In the genomic region with DNA sequence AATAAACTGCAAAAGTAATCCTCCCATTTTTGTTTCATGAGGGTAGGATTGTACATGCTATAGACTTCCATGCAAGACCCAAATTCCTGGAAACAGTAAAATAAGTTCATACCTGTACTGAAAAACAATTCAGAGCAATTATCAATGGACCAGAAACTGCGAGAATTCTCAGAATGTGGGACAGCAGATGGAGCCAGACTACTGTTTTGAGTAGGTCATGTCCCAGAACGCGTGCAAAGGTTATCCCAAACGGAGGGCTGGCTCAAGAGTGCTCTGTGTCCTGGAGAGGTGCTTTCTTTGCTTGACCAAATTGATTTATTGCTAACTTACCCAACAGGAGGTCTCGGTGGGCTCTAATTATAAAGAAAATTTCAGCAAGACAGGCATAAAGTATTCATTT, we compare ENCODE assay signal across 13 cellular contexts. TPM values are rescaled to one million over a fixed set of nuclear protein-coding genes. Genes with fewer than 3 reads are reported as not detected.
DNase-seq lines count a peak whose midpoint lies in the region; ATAC-seq, FAIRE-seq and TF ChIP-seq lines count a peak whose summit lies in the region.
"Had no signal": no experiment of that assay in that cellular context is flagged by ENCODE, and none has a peak within 500 bp of the region (broad histone marks: within the 10 kb centered on the region; RNA-seq: fewer than 3 reads in every experiment).

No MANE protein-coding gene starts in this region.

- WGBS in K562 (ENCODE audit: insufficient coverage, low coverage, missing lambda C conversion rate): 11% methylated on average over 5 of the region's 5 CpGs
- WGBS in suprapubic skin: 32% methylated on average over 5 of the region's 5 CpGs

- POLR2A ChIA-PET in K562 (lab: Yijun Ruan, JAX): no interaction called here

- H3K9me3 ChIP-seq in K562 (replicated peaks; ENCODE audit: control insufficient read depth, insufficient read depth, low read depth, low read length) (no peaks in the 10 kb centered on the region), suprapubic skin (no peaks in the 10 kb centered on the region)

- no peak overlapping the region for H3K9ac ChIP-seq in K562 (ENCODE audit: insufficient read depth in 1 of 2, low read depth in 2 of 2, low read length in 2 of 2)
- H3K9ac ChIP-seq: KMS-11 had no signal

- H3K27me3 ChIP-seq in H7 (ENCODE audit: control insufficient read depth, insufficient read depth, low read length) (no peaks in the 10 kb centered on the region), K562 (ENCODE audit: control insufficient read depth in 2 of 2, insufficient read depth in 2 of 2, low read length in 2 of 2) (no peaks in the 10 kb centered on the region), suprapubic skin (no peaks in the 10 kb centered on the region)

- TF ChIP-seq CTCF in C4-2B (conservative IDR thresholded peaks at IDR 0.05): peak; percentile 39
- peak; percentile 20 to 41 (median 32); a peak in 3 of 6 replicates for TF ChIP-seq CTCF in K562 (IDR thresholded peaks at IDR 0.05 in 2 of 3, conservative IDR thresholded peaks at IDR 0.05 in 1 of 3; ENCODE audit: insufficient read depth in 2 of 3, low read depth in 1 of 3, low read length in 3 of 3)
- TF ChIP-seq CTCF in suprapubic skin (IDR thresholded peaks at IDR 0.05): no peak

- BruUV-seq in K562 (replicated peaks; lab: Mats Ljungman, UMichigan): no TSS peak

- no peak overlapping the region for H3K4me2 ChIP-seq in K562 (ENCODE audit: insufficient read depth, low read length)
- H3K4me2 ChIP-seq: KMS-11 had no signal

- H3K36me3 ChIP-seq in H7 (replicated peaks; ENCODE audit: control insufficient read depth, insufficient read depth, low read length): no peaks in the 10 kb centered on the region
- no peaks in the 10 kb centered on the region for H3K36me3 ChIP-seq in K562 (ENCODE audit: control insufficient read depth, insufficient read depth, low read length)
- H3K36me3 ChIP-seq in suprapubic skin: no peaks in the 10 kb centered on the region

- no peaks in the 10 kb centered on the region for H4K20me1 ChIP-seq in K562 (replicated peaks; ENCODE audit: control insufficient read depth, insufficient read depth, low read length)

- TF ChIP-seq EP300 in K562 (IDR thresholded peaks at IDR 0.05; ENCODE audit: low read length) (no peak), suprapubic skin (IDR thresholded peaks at IDR 0.05) (no peak)

- ATAC-seq in K562: peak; percentile 39; the same call in 1 of the 3 replicates
- ATAC-seq: naive thymus-derived CD4-positive, alpha-beta T cell had no signal

- H3K4me1 ChIP-seq in K562 (replicated peaks in 1 of 2; ENCODE audit: control insufficient read depth in 2 of 2, insufficient read depth in 2 of 2, low read length in 2 of 2) (no peaks in the 10 kb centered on the region), suprapubic skin (peaks cover 5% of the 10 kb centered on the region)

- H3K27ac ChIP-seq in C4-2B (no peak overlapping the region), K562 (ENCODE audit: extremely low read depth, low read depth, low read length) (no peak overlapping the region), suprapubic skin (no peak overlapping the region)
- H3K27ac ChIP-seq: KMS-11 had no signal

- no peak for FAIRE-seq in K562 (lab: Jason Lieb, UNC)

- H3K9me1 ChIP-seq in K562 (ENCODE audit: control insufficient read depth, insufficient read depth, low read length): no peaks in the 10 kb centered on the region

- DNase-seq in H7 (peak; percentile 10), K562 (ENCODE audit: extremely low read depth in 1 of 4, low spot score in 3 of 4) (peak; percentile 5 to 26 (median 6)), medulla oblongata (ENCODE audit: extremely low spot score) (peak; percentile 27), COLO829 (ENCODE audit: low spot score) (no peak), suprapubic skin (ENCODE audit: low spot score in 2 of 2) (no peak), NK-92 (lab: John Stamatoyannopoulos, UW; ENCODE audit: unreplicated experiment) (no peak)
- DNase-seq in activated CD4-positive, alpha-beta T cell treated with anti-CD3 and anti-CD28 coated beads, Interleukin-2, amount 50 U/mL, for 4 hours: no peak
- DNase-seq: activated CD4-positive, alpha-beta T cell treated with anti-CD3 and anti-CD28 coated beads, Interleukin-2, amount 10 ng/mL, durations not matched to agents 7 days and 5 days; GDM1; glutamatergic neuron; naive thymus-derived CD4-positive, alpha-beta T cell had no signal

- TF ChIP-seq POLR2A in K562 (conservative IDR thresholded peaks at IDR 0.05) (no peak), suprapubic skin (IDR thresholded peaks at IDR 0.05) (no peak)

- CTCF ChIA-PET in K562 (lab: Yijun Ruan, JAX; ENCODE audit: low intra/inter-chr PET ratio): interaction anchor here (0.9 kb wide), 1 partner anchor 269 kb away, joined by 3 read pairs; no protein-coding TSS in a partner anchor

- no peak overlapping the region for H3K4me3 ChIP-seq in H7 (ENCODE audit: insufficient read depth, low read depth, low read length)
- H3K4me3 ChIP-seq in K562: no peak overlapping the region
- H3K4me3 ChIP-seq in suprapubic skin: no peak overlapping the region

- TF ChIP-seq RAD21 in K562 (CRISPR knock-in tag; conservative IDR thresholded peaks at IDR 0.05 in 1 of 2, IDR thresholded peaks at IDR 0.05 in 1 of 2): peak in 1 of 2 experiments; percentile 50; a peak in 3 of 4 replicates

- in situ Hi-C loops in K562 (cut with MboI): no loop called here

- intact Hi-C loops in K562 (cut with micrococcal nuclease): loop anchor here (10.0 kb wide), 2 partner anchors 75 to 265 kb away; a partner anchor contains a TSS

- H2AFZ ChIP-seq in K562 (ENCODE audit: low read depth, low read length): no peak overlapping the region

- no peaks in the 10 kb centered on the region; the same call in 2 of the 3 replicates for H3K79me2 ChIP-seq in K562 (ENCODE audit: control insufficient read depth, insufficient read depth, low read length)

TF ChIP-seq in K562, 482 proteins besides CTCF, POLR2A, EP300 and RAD21:
- TF ChIP-seq CBFA2T3 (IDR thresholded peaks at IDR 0.05) (no peak), ZFPM2 (CRISPR knock-in tag; IDR thresholded peaks at IDR 0.05) (no peak), SMC3 (conservative IDR thresholded peaks at IDR 0.05; ENCODE audit: insufficient read depth, low read depth, low read length) (0 out of 2 replicates have a peak, but pooled peaks have one; percentile 21)
TF ChIP-seq in K562: peak in this region for 1.

RNA-seq across cellular contexts. Expression of a gene that starts 1.7 kb away (rescaled TPM):
- total RNA-seq in H7 (2014; rRNA removed; shearing (Covaris generic)): 18.0 and 18.4 TPM in 2 replicates
- total RNA-seq in K562 (2011; cell fraction: chromatin; rRNA removed; ENCODE audit: low replicate concordance): 8.6 and 9.0 TPM in 2 replicates
- total RNA-seq in K562 (2011; cell fraction: nucleolus; rRNA removed): 14.0 and 14.3 TPM in 2 replicates
- total RNA-seq in K562 (2011; cell fraction: nucleoplasm; rRNA removed): 14.8 and 15.0 TPM in 2 replicates
- total RNA-seq in K562 (2014; rRNA removed): 9.2 and 13.6 TPM in 2 replicates
- total RNA-seq in K562 (2014; rRNA removed; fragmentation: Illumina TruSeq; extraction: Trizol): 8.8 TPM in 2 replicates
- total RNA-seq in K562 (2015; rRNA removed; fragmentation: Illumina TruSeq; extraction: Trizol): 8.6 and 9.6 TPM in 2 replicates
- total RNA-seq in K562 (2021): 7.3 and 7.5 TPM in 2 replicates
- polyA plus RNA-seq in K562 (2011; rRNA removed): 11.2 and 13.5 TPM in 2 replicates
- 11.5 and 13.7 TPM in 2 replicates for polyA plus RNA-seq in K562 (2011; cell fraction: cytosol; rRNA removed)
- polyA plus RNA-seq in K562 (2011; cell fraction: nucleus; rRNA removed): 6.2 and 12.0 TPM in 2 replicates
- polyA plus RNA-seq in K562 (2012): 9.1 and 13.3 TPM in 2 replicates
- polyA plus RNA-seq in K562 (2014; fragmentation: Illumina TruSeq; extraction: Trizol): 9.0 and 9.4 TPM in 2 replicates
- polyA plus RNA-seq in K562 (2014; fragmentation: Nextera tagmentation; extraction: Ambion mirVana): 1 to 10 TPM; 3.7 to 4.1 TPM
- 12.9 and 14.9 TPM in 2 replicates for polyA plus RNA-seq in K562 (2014; rRNA removed)
- 3.4 and 4.3 TPM in 2 replicates for polyA minus RNA-seq in K562 (2011; rRNA and poly(A)+ RNA removed)
- polyA minus RNA-seq in K562 (2011; cell fraction: cytosol; rRNA and poly(A)+ RNA removed): 2.1 and 2.4 TPM in 2 replicates
- 1.5 and 3.7 TPM in 2 replicates for polyA minus RNA-seq in K562 (2011; cell fraction: nucleus; rRNA and poly(A)+ RNA removed)
- 10 to 100 TPM in 2 of 4 donors, 1 to 10 TPM in 2; 6.4 to 13.8 (median 10.1) TPM for total RNA-seq in suprapubic skin

RNA-seq across cellular contexts. Expression of a gene that starts 39.4 kb away (rescaled TPM):
- total RNA-seq in H7 (2014; rRNA removed; shearing (Covaris generic)): 6.6 and 6.7 TPM in 2 replicates
- 4.2 and 4.7 TPM in 2 replicates for total RNA-seq in K562 (2011; cell fraction: chromatin; rRNA removed; ENCODE audit: low replicate concordance)
- total RNA-seq in K562 (2011; cell fraction: nucleolus; rRNA removed): 3.0 and 3.3 TPM in 2 replicates
- 2.7 and 3.5 TPM in 2 replicates for total RNA-seq in K562 (2011; cell fraction: nucleoplasm; rRNA removed)
- 0.95 and 1.2 TPM in 2 replicates for total RNA-seq in K562 (2014; rRNA removed)
- 1.3 and 1.6 TPM in 2 replicates for total RNA-seq in K562 (2014; rRNA removed; fragmentation: Illumina TruSeq; extraction: Trizol)
- total RNA-seq in K562 (2015; rRNA removed; fragmentation: Illumina TruSeq; extraction: Trizol): 3.8 and 3.9 TPM in 2 replicates
- total RNA-seq in K562 (2021): 1.8 and 2.0 TPM in 2 replicates
- 3.0 and 3.5 TPM in 2 replicates for polyA plus RNA-seq in K562 (2011; rRNA removed)
- 2.3 and 2.7 TPM in 2 replicates for polyA plus RNA-seq in K562 (2011; cell fraction: cytosol; rRNA removed)
- 2.8 and 3.2 TPM in 2 replicates for polyA plus RNA-seq in K562 (2011; cell fraction: nucleus; rRNA removed)
- 1.7 and 1.9 TPM in 2 replicates for polyA plus RNA-seq in K562 (2012)
- polyA plus RNA-seq in K562 (2014; fragmentation: Illumina TruSeq; extraction: Trizol): 1.1 and 1.6 TPM in 2 replicates
- polyA plus RNA-seq in K562 (2014; fragmentation: Nextera tagmentation; extraction: Ambion mirVana): under 1 TPM; 0.59 to 0.96 TPM
- polyA plus RNA-seq in K562 (2014; rRNA removed): 0.77 and 0.93 TPM in 2 replicates
- 7.0 and 8.2 TPM in 2 replicates for polyA minus RNA-seq in K562 (2011; rRNA and poly(A)+ RNA removed)
- 1.9 and 3.8 TPM in 2 replicates for polyA minus RNA-seq in K562 (2011; cell fraction: cytosol; rRNA and poly(A)+ RNA removed)
- polyA minus RNA-seq in K562 (2011; cell fraction: nucleus; rRNA and poly(A)+ RNA removed): 2.6 and 6.3 TPM in 2 replicates
- 1 to 10 TPM in 1 of 4 donors, under 1 TPM in 3; 0.11 to 3.1 (median 0.61) TPM for total RNA-seq in suprapubic skin

Comparison
In these comparisons a context has a peak if more than half of its experiments do, and no peak if none do; other contexts are left out.
1. CTCF ChIP-seq: peak in C4-2B (single experiment) and K562 (3 of 3); none in suprapubic skin (0 of 2).
2. DNase-seq: peak in H7 (single experiment), K562 (4 of 4) and medulla oblongata (single experiment); none in COLO829 (single experiment), activated CD4-positive, alpha-beta T cell treated with anti-CD3 and anti-CD28 coated beads, Interleukin-2, amount 50 U/mL, for 4 hours (0 of 2), suprapubic skin (0 of 2) and NK-92 (single experiment).